ENCODE assay signal across 20 cellular contexts in the genomic region with DNA sequence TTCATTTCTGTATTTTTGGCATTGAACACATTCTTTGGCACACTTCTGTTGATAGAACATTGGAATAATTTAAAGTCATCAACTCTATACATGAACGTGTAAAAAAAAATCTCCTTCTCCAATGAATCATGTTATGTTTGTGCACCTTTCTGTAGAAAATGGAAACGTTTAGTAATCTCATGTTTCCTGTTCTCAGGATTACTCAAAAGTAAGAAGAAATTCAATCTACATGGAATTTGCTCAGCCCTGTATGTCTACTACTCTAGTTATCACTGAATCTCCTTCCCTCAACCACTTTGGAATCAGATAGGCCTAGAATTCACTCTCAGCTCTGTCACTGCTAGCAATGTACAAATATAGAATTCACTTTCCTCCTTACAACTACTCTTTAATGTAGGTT.
"Had no signal": no experiment of that assay in that cellular context is flagged by ENCODE, and none has a peak within 500 bp of the region (broad histone marks: within the 10 kb centered on the region; RNA-seq: fewer than 3 reads in every experiment).

No MANE protein-coding gene starts in this region.

- H3K4me1 ChIP-seq: lower lobe of right lung, neural progenitor cell, testis had no signal

- H3K4me2 ChIP-seq: neural progenitor cell had no signal

- H3K27me3 ChIP-seq: neural progenitor cell, sigmoid colon, testis had no signal

- H3K4me3 ChIP-seq: lower lobe of right lung, neural progenitor cell, sigmoid colon, testis had no signal

- H3K36me3 ChIP-seq: lower lobe of right lung, neural progenitor cell had no signal

- ATAC-seq: activated T-helper 17 cell treated with anti-CD3 and anti-CD28 coated beads, Interleukin-2, amount 50 U/mL, for 72 hours; left lobe of liver; lower lobe of right lung; naive thymus-derived CD8-positive, alpha-beta T cell had no signal

- H3K9ac ChIP-seq: neural progenitor cell had no signal

- H3K27ac ChIP-seq: lower lobe of right lung, neural progenitor cell, sigmoid colon, testis had no signal

- H2AFZ ChIP-seq: neural progenitor cell had no signal

- FAIRE-seq: endometrium had no signal

- DNase-seq: activated CD4-positive, alpha-beta T cell treated with anti-CD3 and anti-CD28 coated beads, Interleukin-2, amount 50 U/mL, for 4 hours; activated CD8-positive, alpha-beta memory T cell treated with anti-CD3 and anti-CD28 coated beads for 24 hours; activated CD8-positive, alpha-beta memory T cell treated with anti-CD3 and anti-CD28 coated beads, Interleukin-2, amount 50 U/mL, for 4 hours; activated T-cell treated with anti-CD3 and anti-CD28 coated beads, Interleukin-2, amount 50 U/mL, for 24 hours; cerebellar nuclear complex; cortex of kidney; effector CD4-positive, alpha-beta T cell; foreskin melanocyte; lower lobe of right lung; naive thymus-derived CD8-positive, alpha-beta T cell; retina; sigmoid colon; stimulated activated CD4-positive, alpha-beta T cell treated with anti-CD3 and anti-CD28 coated beads, Interleukin-4, amount 100 ng/mL, for 1 hour; stimulated activated naive CD4-positive, alpha-beta T cell; T-helper 9 cell; testis had no signal

- H3K9me3 ChIP-seq: lower lobe of right lung, sigmoid colon, testis had no signal
